In genomic region chr2:21468609-21469008, GRCh38 we compare ENCODE assay signal across 25 cellular contexts.
"Had no signal": no experiment of that assay in that cellular context is flagged by ENCODE, and none has a peak within 500 bp of the region (broad histone marks: within the 10 kb centered on the region; RNA-seq: fewer than 3 reads in every experiment).

No MANE protein-coding gene starts in this region.

- ATAC-seq: activated CD4-positive, CD25-positive, alpha-beta regulatory T cell treated with anti-CD3 and anti-CD28 coated beads, Interleukin-2, amount 50 U/mL, for 24 hours; activated CD8-positive, alpha-beta T cell treated with anti-CD3 and anti-CD28 coated beads for 36 hours; activated T-cell treated with anti-CD3 and anti-CD28 coated beads, Interleukin-2, amount 50 U/mL, for 72 hours; PC-3; T-cell had no signal

- DNase-seq: activated CD4-positive, alpha-beta T cell treated with anti-CD3 and anti-CD28 coated beads for 4 hours; activated CD8-positive, alpha-beta memory T cell treated with anti-CD3 and anti-CD28 coated beads, Interleukin-2, amount 50 U/mL, for 4 hours; activated CD8-positive, alpha-beta T cell treated with anti-CD3 and anti-CD28 coated beads for 36 hours; activated gamma-delta T cell treated with Interleukin-2 at 50 U/mL for 16 hours; activated naive CD4-positive, alpha-beta T cell treated with anti-CD3 and anti-CD28 coated beads, Interleukin-2, amount 50 U/mL, for 16 hours; activated naive CD8-positive, alpha-beta T cell treated with anti-CD3 and anti-CD28 coated beads, Interleukin-2, amount 10 ng/mL, durations not matched to agents 7 days and 5 days; activated T-cell treated with anti-CD3 and anti-CD28 coated beads, Interleukin-2, amount 50 U/mL, for 72 hours; adrenal gland; aorta; caudate nucleus; NCI-H1417; NCI-H1930; NCI-H2171; NCI-H2227 treated with DMSO at 0.1 percent for 48 hours; NCI-H446 treated with DMSO at 0.1 percent for 48 hours; NCI-H526; PC-3; SHP77 treated with DMSO at 0.1 percent for 48 hours; T-cell; T-helper 2 cell; T1000 had no signal

- H3K9me3 ChIP-seq: adrenal gland, breast epithelium had no signal

- H3K27me3 ChIP-seq: adrenal gland, breast epithelium had no signal

- H3K4me1 ChIP-seq: adrenal gland, breast epithelium had no signal

- H3K36me3 ChIP-seq: adrenal gland, breast epithelium had no signal

- H3K27ac ChIP-seq: adrenal gland, breast epithelium, SK-N-MC, VCaP had no signal

- H3K4me3 ChIP-seq: adrenal gland, breast epithelium, SK-N-MC had no signal
